ENCODE assay signal across 13 cellular contexts in genomic region chr1:30902653-30903290, GRCh38. TPM values are rescaled to one million over a fixed set of nuclear protein-coding genes. Genes with fewer than 3 reads are reported as not detected.
DNase-seq lines count a peak whose midpoint lies in the region; ATAC-seq and TF ChIP-seq lines count a peak whose summit lies in the region.
"Had no signal": no experiment of that assay in that cellular context is flagged by ENCODE, and none has a peak within 500 bp of the region (broad histone marks: within the 10 kb centered on the region; RNA-seq: fewer than 3 reads in every experiment).

No MANE protein-coding gene starts in this region.

- no peak overlapping the region for H3K4me2 ChIP-seq in neural progenitor cell

- no peaks in the 10 kb centered on the region for H3K36me3 Mint-ChIP-seq in activated naive CD4-positive, alpha-beta T cell treated with anti-CD3 and anti-CD28 coated beads, Interleukin-2, amount 10 ng/mL, durations not matched to agents 7 days and 5 days
- peaks cover 0 to 6% of the 10 kb centered on the region in 2 donors for H3K36me3 Mint-ChIP-seq in activated naive CD4-positive, alpha-beta T cell treated with anti-CD3 and anti-CD28 coated beads, Interleukin-2, amount 50 U/mL, for 72 hours
- no peaks in the 10 kb centered on the region for H3K36me3 Mint-ChIP-seq in neural progenitor cell

- peak; percentile 15 for DNase-seq in activated naive CD4-positive, alpha-beta T cell treated with anti-CD3 and anti-CD28 coated beads, Interleukin-2, amount 10 ng/mL, durations not matched to agents 7 days and 5 days
- DNase-seq in activated naive CD4-positive, alpha-beta T cell treated with anti-CD3 and anti-CD28 coated beads, Interleukin-2, amount 50 U/mL, for 72 hours (ENCODE audit: low spot score in 2 of 2): no peak
- DNase-seq in left cardiac atrium: peak; percentile 28
- DNase-seq in neural progenitor cell (ENCODE audit: low spot score): no peak
- no peak for DNase-seq in uterus
- DNase-seq in erythroblast (lab: John Stamatoyannopoulos, UW): no peak
- DNase-seq: 8988T; activated CD4-positive, alpha-beta T cell treated with anti-CD3 and anti-CD28 coated beads, Interleukin-2, amount 50 U/mL, for 48 hours; activated naive CD4-positive, alpha-beta T cell had no signal

- peaks cover 34% of the 10 kb centered on the region for H3F3A ChIP-seq in neural progenitor cell (ENCODE audit: low read depth)

- no peak for TF ChIP-seq POLR2A in uterus (IDR thresholded peaks at IDR 0.05)
- TF ChIP-seq POLR2A in erythroblast (IDR thresholded peaks at IDR 0.05; ENCODE audit: low read length): no peak

- TF ChIP-seq CTCF in neural progenitor cell (IDR thresholded peaks at IDR 0.05): no peak
- no peak for TF ChIP-seq CTCF in uterus (IDR thresholded peaks at IDR 0.05)

- H3K4me1 ChIP-seq in neural progenitor cell (peaks cover 24% of the 10 kb centered on the region), uterus (peaks cover 0 to 17% of the 10 kb centered on the region in 2 donors)

- H3K27me3 ChIP-seq in neural progenitor cell (peaks cover 3% of the 10 kb centered on the region), uterus (no peaks in the 10 kb centered on the region)
- H3K27me3 ChIP-seq: suprapubic skin had no signal

- peaks cover 6% of the 10 kb centered on the region for H3K4me1 Mint-ChIP-seq in activated naive CD4-positive, alpha-beta T cell treated with anti-CD3 and anti-CD28 coated beads, Interleukin-2, amount 10 ng/mL, durations not matched to agents 7 days and 5 days
- peaks cover 51% of the 10 kb centered on the region for H3K4me1 Mint-ChIP-seq in neural progenitor cell

- H3K4me3 ChIP-seq in neural progenitor cell: no peak overlapping the region
- H3K4me3 ChIP-seq in uterus: no peak overlapping the region
- H3K4me3 ChIP-seq: Peyer's patch, suprapubic skin had no signal

- H4K20me1 ChIP-seq in neural progenitor cell (ENCODE audit: low read depth): peaks cover 74% of the 10 kb centered on the region

- no peaks in the 10 kb centered on the region for H3K36me3 ChIP-seq in neural progenitor cell
- H3K36me3 ChIP-seq in uterus: no peaks in the 10 kb centered on the region
- H3K36me3 ChIP-seq: Peyer's patch, suprapubic skin had no signal

- H3K4me3 Mint-ChIP-seq in activated naive CD4-positive, alpha-beta T cell treated with anti-CD3 and anti-CD28 coated beads, Interleukin-2, amount 10 ng/mL, durations not matched to agents 7 days and 5 days: no peak overlapping the region
- H3K4me3 Mint-ChIP-seq in neural progenitor cell: no peak overlapping the region

- H3K9ac ChIP-seq in neural progenitor cell: no peak overlapping the region

- no peak for ATAC-seq in activated naive CD4-positive, alpha-beta T cell treated with anti-CD3 and anti-CD28 coated beads, Interleukin-2, amount 50 U/mL, for 72 hours
- peak in 1 of 2 donors; percentile 32 for ATAC-seq in left cardiac atrium
- no peak for ATAC-seq in HG02852 (IDR thresholded peaks at IDR 0.05; ENCODE audit: unreplicated experiment)
- ATAC-seq in GM21786 (IDR thresholded peaks at IDR 0.05; ENCODE audit: unreplicated experiment): no peak

- peaks cover 56% of the 10 kb centered on the region for H3K27me3 Mint-ChIP-seq in activated naive CD4-positive, alpha-beta T cell treated with anti-CD3 and anti-CD28 coated beads, Interleukin-2, amount 10 ng/mL, durations not matched to agents 7 days and 5 days
- H3K27me3 Mint-ChIP-seq in neural progenitor cell (ENCODE audit: insufficient read depth, low read depth): peaks cover 6% of the 10 kb centered on the region

- peaks cover 50% of the 10 kb centered on the region for H3K79me2 ChIP-seq in neural progenitor cell (ENCODE audit: low read depth)

- H3K27ac Mint-ChIP-seq in activated naive CD4-positive, alpha-beta T cell treated with anti-CD3 and anti-CD28 coated beads, Interleukin-2, amount 10 ng/mL, durations not matched to agents 7 days and 5 days: no peak overlapping the region
- H3K27ac Mint-ChIP-seq in activated naive CD4-positive, alpha-beta T cell treated with anti-CD3 and anti-CD28 coated beads, Interleukin-2, amount 50 U/mL, for 72 hours: no peak overlapping the region
- H3K27ac Mint-ChIP-seq in neural progenitor cell: peak overlapping the region; percentile 78

- H3K9me3 ChIP-seq in neural progenitor cell (ENCODE audit: low read depth) (no peaks in the 10 kb centered on the region), uterus (no peaks in the 10 kb centered on the region)
- H3K9me3 ChIP-seq: Peyer's patch, suprapubic skin had no signal

- no peaks in the 10 kb centered on the region for H3K9me3 Mint-ChIP-seq in activated naive CD4-positive, alpha-beta T cell treated with anti-CD3 and anti-CD28 coated beads, Interleukin-2, amount 10 ng/mL, durations not matched to agents 7 days and 5 days
- no peaks in the 10 kb centered on the region for H3K9me3 Mint-ChIP-seq in activated naive CD4-positive, alpha-beta T cell treated with anti-CD3 and anti-CD28 coated beads, Interleukin-2, amount 50 U/mL, for 72 hours
- H3K9me3 Mint-ChIP-seq in neural progenitor cell: no peaks in the 10 kb centered on the region

- H3K27ac ChIP-seq in neural progenitor cell (peak overlapping the region; percentile 39), uterus (peak overlapping the region; percentile 65 to 76)
- H3K27ac ChIP-seq: suprapubic skin had no signal

- intact Hi-C loops in left cardiac atrium (cut with DNase I) (loop anchor here in 1 of 2 donors (10.0 kb wide), 1 partner anchor 48 kb away; no protein-coding TSS in a partner anchor), uterus (cut with DNase I; ENCODE audit: low total_unique reads) (no loop called here)

- no peak overlapping the region for H2AFZ ChIP-seq in neural progenitor cell (replicated peaks)

- CTCF ChIA-PET in activated naive CD4-positive, alpha-beta T cell treated with anti-CD3 and anti-CD28 coated beads, Interleukin-2, amount 10 ng/mL, durations not matched to agents 7 days and 5 days (lab: Charles Lee): no interaction called here

RNA-seq across cellular contexts. Expression of gene SDC3, which starts 5.8 kb away (rescaled TPM):
- 1 to 10 TPM in 1 of 2 donors, not detected in 1; 1.7 TPM for total RNA-seq in activated naive CD4-positive, alpha-beta T cell treated with anti-CD3 and anti-CD28 coated beads, Interleukin-2, amount 50 U/mL, for 72 hours
- total RNA-seq in left cardiac atrium (10 to 100 TPM; 38.8 to 39.3 TPM), neural progenitor cell (ENCODE audit: low replicate concordance) (23.0 and 45.1 TPM in 2 replicates), uterus (10 to 100 TPM; 12.4 to 38.3 (median 30.5) TPM)

Comparison
In these comparisons a context has a peak if more than half of its experiments do, and no peak if none do; other contexts are left out.
1. DNase-seq: peak in activated naive CD4-positive, alpha-beta T cell treated with anti-CD3 and anti-CD28 coated beads, Interleukin-2, amount 10 ng/mL, durations not matched to agents 7 days and 5 days (single experiment) and left cardiac atrium (single experiment); none in activated naive CD4-positive, alpha-beta T cell treated with anti-CD3 and anti-CD28 coated beads, Interleukin-2, amount 50 U/mL, for 72 hours (0 of 2), neural progenitor cell (single experiment), uterus (0 of 2) and erythroblast (0 of 2).